20 cellular contexts compared by ENCODE assay signal in the genomic region with DNA sequence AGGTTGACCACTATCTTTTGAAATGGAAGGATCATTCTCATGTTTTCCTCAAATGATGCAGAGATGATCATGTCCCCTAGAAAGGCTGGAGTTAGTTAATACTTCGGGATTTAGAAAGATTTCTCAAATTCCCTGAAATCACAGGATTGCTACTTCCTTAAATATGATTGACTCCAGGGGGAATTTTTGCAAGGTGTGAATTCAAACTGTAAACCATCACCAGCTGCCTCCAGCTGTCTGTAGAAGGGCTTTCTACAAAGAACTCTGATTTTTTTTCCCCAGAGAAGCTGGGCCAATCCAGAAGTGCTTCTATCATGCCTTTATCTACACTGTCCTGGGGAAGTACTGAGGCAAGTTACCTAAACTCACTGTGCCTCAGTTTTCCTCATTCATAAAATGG.
A peak's percentile ranks its signal among the peaks of the same experiment; 100 is the strongest.
DNase-seq lines count a peak whose midpoint lies in the region; ATAC-seq, FAIRE-seq and TF ChIP-seq lines count a peak whose summit lies in the region.
"Had no signal": no experiment of that assay in that cellular context is flagged by ENCODE, and none has a peak within 500 bp of the region (broad histone marks: within the 10 kb centered on the region; RNA-seq: fewer than 3 reads in every experiment).

No MANE protein-coding gene starts in this region.

- H3K9ac ChIP-seq in mammary epithelial cell (ENCODE audit: insufficient read depth, low read length) (no peak overlapping the region), keratinocyte (ENCODE audit: control insufficient read depth, extremely low read depth, insufficient read depth, low read length) (no peak overlapping the region)

- H3K4me2 ChIP-seq in mammary epithelial cell (ENCODE audit: insufficient read depth, low read depth, low read length) (no peak overlapping the region), keratinocyte (ENCODE audit: control insufficient read depth, extremely low read depth, insufficient read depth, low read depth, low read length) (no peak overlapping the region)

- H3K36me3 ChIP-seq in mammary epithelial cell (ENCODE audit: insufficient read depth, low read length) = no peaks in the 10 kb centered on the region
- no peaks in the 10 kb centered on the region for H3K36me3 ChIP-seq in MG63
- H3K36me3 ChIP-seq in keratinocyte (ENCODE audit: control insufficient read depth in 2 of 2, extremely low read depth in 1 of 2, insufficient read depth in 2 of 2, low read length in 2 of 2) = no peaks in the 10 kb centered on the region

- intact Hi-C loops in mammary epithelial cell (cut with micrococcal nuclease) = loop anchor here (5.0 kb wide), 1 partner anchor 78 kb away; no protein-coding TSS in a partner anchor
- intact Hi-C loops in MCF 10A (cut with micrococcal nuclease) = no loop called here

- in situ Hi-C loops in mammary epithelial cell (cut with MboI; ENCODE audit: low sequenced_read_pairs in 2 of 2) = loop anchor here in 1 of 2 donors (25.0 kb wide), 1 partner anchor 183 kb away; no protein-coding TSS in a partner anchor
- in situ Hi-C loops in GM13977 (cut with MboI; ENCODE audit: low pct_unique_long_range_greater_than_20kb, low sequenced_read_pairs, unreplicated experiment) = no loop called here

- H3K9me3 Mint-ChIP-seq in MCF 10A (ENCODE audit: unreplicated experiment) = no peaks in the 10 kb centered on the region
- H3K9me3 Mint-ChIP-seq: CD4-positive, CD25-positive, alpha-beta regulatory T cell had no signal

- no peak for ATAC-seq in GM18511 (IDR thresholded peaks at IDR 0.05; ENCODE audit: unreplicated experiment)
- ATAC-seq: PC-3 had no signal

- H3K4me3 Mint-ChIP-seq in MCF 10A (ENCODE audit: unreplicated experiment) = no peak overlapping the region
- H3K4me3 Mint-ChIP-seq: CD4-positive, CD25-positive, alpha-beta regulatory T cell had no signal

- dilution Hi-C loops in mammary epithelial cell (cut with HindIII; ENCODE audit: low sequenced_read_pairs) = no loop called here
- dilution Hi-C loops in keratinocyte (cut with MboI; ENCODE audit: extremely low pct_ligation_motif_present, low sequenced_read_pairs) = no loop called here

- H3K4me1 ChIP-seq in mammary epithelial cell (ENCODE audit: insufficient read depth, low read length) = peaks cover 17% of the 10 kb centered on the region
- H3K4me1 ChIP-seq in keratinocyte (ENCODE audit: control insufficient read depth, extremely low read depth, insufficient read depth, low read length) = peaks cover 14% of the 10 kb centered on the region

- POLR2A ChIA-PET in MCF 10A (lab: Yijun Ruan, JAX) = no interaction called here

- BruUV-seq in mammary epithelial cell (replicated peaks; lab: Mats Ljungman, UMichigan) (no TSS peak), MCF 10A (replicated peaks; lab: Mats Ljungman, UMichigan) (no TSS peak)

- DNase-seq in mammary epithelial cell = no peak
- no peak for DNase-seq in MCF 10A (ENCODE audit: unreplicated experiment)
- peak; percentile 67 for DNase-seq in MG63
- DNase-seq in keratinocyte (ENCODE audit: low read depth, low spot score) = no peak
- no peak for DNase-seq in GM13977 (ENCODE audit: low spot score)
- no peak for DNase-seq in NOMO-1 treated with dmso at 0.1 percent for 144 hours (lab: John Stamatoyannopoulos, UW; ENCODE audit: unreplicated experiment)
- DNase-seq: CD4-positive, CD25-positive, alpha-beta regulatory T cell; COR-L47; DMS79; GOT3; Karpas-422; NCI-H1417; NCI-H187; NCI-H2107; NCI-H446 treated with DMSO at 0.1 percent for 48 hours; NCI-H526 treated with DMSO at 0.1 percent for 48 hours; PC-3; Right ventricle myocardium superior; SW 1271 had no signal

- H4K20me1 ChIP-seq in mammary epithelial cell (ENCODE audit: insufficient read depth, low read length) = no peaks in the 10 kb centered on the region
- H4K20me1 ChIP-seq in keratinocyte (ENCODE audit: control insufficient read depth, extremely low read depth, insufficient read depth, low read length) = no peaks in the 10 kb centered on the region

- no peaks in the 10 kb centered on the region for H3K27me3 Mint-ChIP-seq in MCF 10A (ENCODE audit: insufficient read depth, unreplicated experiment)
- H3K27me3 Mint-ChIP-seq: CD4-positive, CD25-positive, alpha-beta regulatory T cell had no signal

- 0% methylated on average over 1 of the region's 1 CpG for WGBS in mammary epithelial cell (ENCODE audit: low coverage, missing lambda C conversion rate)

- FAIRE-seq in keratinocyte (lab: Jason Lieb, UNC) = no peak

- H3K4me3 ChIP-seq in mammary epithelial cell (replicated peaks in 1 of 3; ENCODE audit: insufficient read depth in 1 of 3, low read depth in 2 of 3, low read length in 3 of 3) = no peak overlapping the region
- H3K4me3 ChIP-seq in MG63 = no peak overlapping the region
- H3K4me3 ChIP-seq in keratinocyte (ENCODE audit: control insufficient read depth in 2 of 3, extremely low read depth in 1 of 3, insufficient read depth in 2 of 3, low read depth in 1 of 3, low read length in 3 of 3) = no peak overlapping the region

- no peak overlapping the region for H3K27ac Mint-ChIP-seq in MCF 10A (ENCODE audit: low read depth, unreplicated experiment)
- H3K27ac Mint-ChIP-seq: CD4-positive, CD25-positive, alpha-beta regulatory T cell had no signal

- CTCF ChIA-PET in mammary epithelial cell (lab: Charles Lee; ENCODE audit: low non-redundant PET) (no interaction called here), MCF 10A (lab: Yijun Ruan, JAX) (no interaction called here)

- H3K36me3 Mint-ChIP-seq in MCF 10A (ENCODE audit: insufficient read depth, unreplicated experiment) = no peaks in the 10 kb centered on the region
- H3K36me3 Mint-ChIP-seq: CD4-positive, CD25-positive, alpha-beta regulatory T cell had no signal

- peaks cover 9% of the 10 kb centered on the region for H3K4me1 Mint-ChIP-seq in MCF 10A (ENCODE audit: insufficient read depth, unreplicated experiment)
- H3K4me1 Mint-ChIP-seq: CD4-positive, CD25-positive, alpha-beta regulatory T cell had no signal

- H2AFZ ChIP-seq in mammary epithelial cell (ENCODE audit: low read depth, low read length) (peak overlapping the region; percentile 60), keratinocyte (ENCODE audit: control insufficient read depth, low read length) (peak overlapping the region; percentile 17)

- H3K27me3 ChIP-seq in mammary epithelial cell (ENCODE audit: insufficient read depth, low read length) (no peaks in the 10 kb centered on the region), MG63 (no peaks in the 10 kb centered on the region), keratinocyte (ENCODE audit: control insufficient read depth, extremely low read depth, insufficient read depth, low read length) (no peaks in the 10 kb centered on the region)

- no peaks in the 10 kb centered on the region for H3K9me3 ChIP-seq in mammary epithelial cell (replicated peaks; ENCODE audit: insufficient read depth, low read length)
- no peaks in the 10 kb centered on the region for H3K9me3 ChIP-seq in MG63
- H3K9me3 ChIP-seq in keratinocyte (ENCODE audit: control insufficient read depth, low read depth, low read length) = no peaks in the 10 kb centered on the region

- H3K9me1 ChIP-seq in keratinocyte (ENCODE audit: control insufficient read depth, extremely low read depth, insufficient read depth, low read length) = no peaks in the 10 kb centered on the region

- TF ChIP-seq CTCF in mammary epithelial cell (conservative IDR thresholded peaks at IDR 0.05 in 1 of 2, IDR thresholded peaks at IDR 0.05 in 1 of 2; ENCODE audit: extremely low read depth in 1 of 2, insufficient read depth in 1 of 2, low read depth in 1 of 2, low read length in 2 of 2) (no peak), MCF 10A (IDR thresholded peaks at IDR 0.05; ENCODE audit: unreplicated experiment) (no peak), keratinocyte (optimal IDR thresholded peaks at IDR 0.05 in 1 of 3, IDR thresholded peaks at IDR 0.05 in 1 of 3, conservative IDR thresholded peaks at IDR 0.05 in 1 of 3; ENCODE audit: extremely low read depth in 1 of 3, insufficient read depth in 2 of 3, low read length in 3 of 3) (no peak), GM13977 (IDR thresholded peaks at IDR 0.05; ENCODE audit: extremely low read depth, insufficient read depth, missing control alignments) (no peak)

- no peaks in the 10 kb centered on the region for H3K79me2 ChIP-seq in mammary epithelial cell (ENCODE audit: insufficient read depth, low read length)
- no peaks in the 10 kb centered on the region for H3K79me2 ChIP-seq in keratinocyte (ENCODE audit: control insufficient read depth, insufficient read depth, low read length)

- H3K27ac ChIP-seq in mammary epithelial cell (ENCODE audit: insufficient read depth, low read depth, low read length) (no peak overlapping the region), keratinocyte (ENCODE audit: control insufficient read depth, insufficient read depth, low read length) (no peak overlapping the region)
